ENCODE assay signal across 8 cellular contexts in genomic region chr1:214551436-214552173, GRCh38. TPM values are rescaled to one million over a fixed set of nuclear protein-coding genes. Genes with fewer than 3 reads are reported as not detected.
DNase-seq lines count a peak whose midpoint lies in the region; ATAC-seq and TF ChIP-seq lines count a peak whose summit lies in the region.

PTPN14 (minus strand) TSS chr1:214551602; CDS start chr1:214464803, 86,799 bp downstream.

- H3K27ac ChIP-seq in stomach: peak within 1 kb of the TSS; percentile 94 to 99 (median 98)

- 0% methylated on average over 60 to 64 of the region's 67 CpGs for WGBS in lower leg skin, 2 donors
- WGBS in stomach, 5 donors: 1 to 6% (median 1%) methylated on average over 33 to 67 of the region's 67 CpGs

- H3K9ac ChIP-seq in endocrine pancreas (ENCODE audit: control insufficient read depth, insufficient read depth, low read length): peak within 1 kb of the TSS; percentile 13

- no peaks in the 10 kb centered on the region for H3K36me3 Mint-ChIP-seq in T-helper 1 cell treated with Interleukin-12 subunit alpha and Interleukin-12 subunit beta and Interleukin-4 antibody, amounts not matched to agents 30 μg/mL and 1 μg/mL, for 36 hours (ENCODE audit: low read depth)

- H3K9me3 ChIP-seq in endocrine pancreas (ENCODE audit: control insufficient read depth, low read length) (no peaks in the 10 kb centered on the region), stomach (no peaks in the 10 kb centered on the region)

- peaks cover 81% of the 10 kb centered on the region for H3K27me3 Mint-ChIP-seq in T-helper 1 cell treated with Interleukin-12 subunit alpha and Interleukin-12 subunit beta and Interleukin-4 antibody, amounts not matched to agents 30 μg/mL and 1 μg/mL, for 36 hours (ENCODE audit: low read depth)

- intact Hi-C loops in lower leg skin (cut with DNase I; ENCODE audit: low total_unique reads): no loop called here
- intact Hi-C loops in stomach (cut with DNase I; ENCODE audit: low total_unique reads): no loop called here

- no peak within 1 kb of the TSS for H3K27ac Mint-ChIP-seq in T-helper 1 cell treated with Interleukin-12 subunit alpha and Interleukin-12 subunit beta and Interleukin-4 antibody, amounts not matched to agents 30 μg/mL and 1 μg/mL, for 36 hours

- H3K9me3 Mint-ChIP-seq in T-helper 1 cell treated with Interleukin-12 subunit alpha and Interleukin-12 subunit beta and Interleukin-4 antibody, amounts not matched to agents 30 μg/mL and 1 μg/mL, for 36 hours: no peaks in the 10 kb centered on the region

- TF ChIP-seq POLR2A in lower leg skin (IDR thresholded peaks at IDR 0.05) (no peak), stomach (IDR thresholded peaks at IDR 0.05) (peak in 1 of 4 donors; percentile 14)

- no peak for TF ChIP-seq CTCF in lower leg skin (IDR thresholded peaks at IDR 0.05)
- TF ChIP-seq CTCF in stomach (IDR thresholded peaks at IDR 0.05): peak in 3 of 7 experiments; percentile 12 to 20 (median 20)

- H3K36me3 ChIP-seq in endocrine pancreas (ENCODE audit: control insufficient read depth, insufficient read depth, low read length) (no peaks in the 10 kb centered on the region), stomach (no peaks in the 10 kb centered on the region)

- peaks cover 9% of the 10 kb centered on the region for H3K4me1 Mint-ChIP-seq in T-helper 1 cell treated with Interleukin-12 subunit alpha and Interleukin-12 subunit beta and Interleukin-4 antibody, amounts not matched to agents 30 μg/mL and 1 μg/mL, for 36 hours (ENCODE audit: low read depth)

- peak; percentile 43 for ATAC-seq in HG03521 (IDR thresholded peaks at IDR 0.05; ENCODE audit: unreplicated experiment)
- no peak for ATAC-seq in HG02884 (IDR thresholded peaks at IDR 0.05; ENCODE audit: unreplicated experiment)

- H3K4me3 ChIP-seq in endocrine pancreas (ENCODE audit: control insufficient read depth, insufficient read depth, low read length) (no peak within 1 kb of the TSS), lower leg skin (ENCODE audit: low read depth, poor library complexity, severe bottlenecking) (peak within 1 kb of the TSS; percentile 74), stomach (peak within 1 kb of the TSS; percentile 50 to 80 (median 74))

- H3K4me1 ChIP-seq in endocrine pancreas (ENCODE audit: control insufficient read depth, insufficient read depth, low read length): no peaks in the 10 kb centered on the region
- peaks cover 20 to 46% (median 43%) of the 10 kb centered on the region in 4 donors for H3K4me1 ChIP-seq in stomach

- H3K27me3 ChIP-seq in endocrine pancreas (ENCODE audit: control insufficient read depth, insufficient read depth, low read length) (peaks cover 2% of the 10 kb centered on the region), stomach (peaks cover 0 to 25% (median 0%) of the 10 kb centered on the region in 3 donors)

- no peak for TF ChIP-seq EP300 in stomach (IDR thresholded peaks at IDR 0.05)

- peak within 1 kb of the TSS; percentile 85 for H3K4me3 Mint-ChIP-seq in T-helper 1 cell treated with Interleukin-12 subunit alpha and Interleukin-12 subunit beta and Interleukin-4 antibody, amounts not matched to agents 30 μg/mL and 1 μg/mL, for 36 hours

- DNase-seq in T-helper 1 cell (no peak), SW 1271 (lab: John Stamatoyannopoulos, UW) (peak; percentile 71 to 76), lower leg skin (ENCODE audit: low spot score in 2 of 2) (peak; percentile 76 to 95), stomach (peak; percentile 90)

RNA-seq across cellular contexts. Expression of gene PTPN14, which starts in this region (rescaled TPM):
- 100 to 1,000 TPM in 1 of 4 donors, 10 to 100 TPM in 3; 59.4 to 118 (median 66.1) TPM for total RNA-seq in lower leg skin
- 10 to 100 TPM in 4 of 5 donors, 1 to 10 TPM in 1; 5.5 to 44.6 (median 19.0) TPM for total RNA-seq in stomach
- polyA plus RNA-seq in stomach: 1 to 10 TPM; 1.7 to 4.2 (median 2.6) TPM

Comparison
In these comparisons a context has a peak if more than half of its experiments do, and no peak if none do; other contexts are left out.
1. DNase-seq: peak in SW 1271 (2 of 2), lower leg skin (2 of 2) and stomach (single experiment); none in T-helper 1 cell (0 of 5).